In the genomic region with DNA sequence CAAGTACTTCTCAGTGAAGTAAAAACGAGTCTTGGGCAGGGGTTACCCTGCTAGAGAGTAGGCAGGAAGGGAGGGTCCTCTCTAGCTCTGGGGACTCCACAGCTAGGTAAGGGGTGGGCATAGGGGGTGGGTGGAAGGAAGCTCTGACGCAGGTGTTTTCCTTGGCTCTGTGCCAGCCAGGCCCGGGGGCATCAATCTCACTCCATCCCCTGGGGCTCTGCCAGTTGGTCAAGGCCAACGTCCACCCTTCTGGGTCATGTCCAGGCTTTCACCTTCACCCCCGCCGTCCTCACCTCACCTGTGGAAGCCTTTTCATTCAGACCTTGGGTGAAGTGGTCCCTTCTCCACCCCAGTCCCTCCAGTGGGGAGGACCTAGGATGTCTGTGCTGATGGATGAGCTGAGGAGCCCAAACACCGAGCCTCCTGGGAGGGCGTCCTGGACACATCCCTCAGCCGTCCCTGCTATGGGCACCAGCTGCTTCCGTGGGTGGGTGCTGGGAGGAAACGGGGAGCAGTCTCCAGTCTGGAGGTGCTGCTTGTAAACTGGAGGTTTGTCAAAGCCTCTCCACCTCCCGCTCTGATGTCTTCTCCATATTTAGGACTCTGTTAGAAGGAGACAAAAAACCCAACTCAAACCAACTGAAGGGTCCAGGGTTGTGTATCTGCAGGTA, we compare ENCODE assay signal across 30 cellular contexts.
"Had no signal": no experiment of that assay in that cellular context is flagged by ENCODE, and none has a peak within 500 bp of the region (broad histone marks: within the 10 kb centered on the region; RNA-seq: fewer than 3 reads in every experiment).

No MANE protein-coding gene starts in this region.

- H3K27ac Mint-ChIP-seq: activated CD4-positive, alpha-beta memory T cell treated with anti-CD3 and anti-CD28 coated beads for 36 hours; activated CD4-positive, alpha-beta T cell treated with anti-CD3 and anti-CD28 coated beads, Interleukin-2, amount 10 ng/mL, durations not matched to agents 24 days and 14 days; activated naive CD4-positive, alpha-beta T cell treated with anti-CD3 and anti-CD28 coated beads for 36 hours; activated naive CD8-positive, alpha-beta T cell treated with anti-CD3 and anti-CD28 coated beads, Interleukin-2, amount 10 ng/mL, durations not matched to agents 7 days and 5 days; activated T-helper 1 cell treated with anti-CD3 and anti-CD28 coated beads, Interleukin-12 subunit alpha, Interleukin-12 subunit beta, Interleukin-2, Interleukin-4 antibody, amounts not matched to agents 30 ng/mL and 10 ng/mL and 1 ng/mL, durations not matched to agents 14 hours and 24 hours and 36 hours; natural killer cell; stimulated activated effector memory CD8-positive, alpha-beta T cell treated with anti-CD3 and anti-CD28 coated beads, Interleukin-12 subunit alpha, Interleukin-12 subunit beta, amount 100 ng/mL, for 72 hours; stimulated activated naive CD8-positive, alpha-beta T cell treated with anti-CD3 and anti-CD28 coated beads, Interleukin-15, Interleukin-2, amounts not matched to agents 100 ng/mL and 50 ng/mL, for 24 hours; T-helper 17 cell had no signal

- H3K27me3 ChIP-seq: brain microvascular endothelial cell, foreskin keratinocyte, ovary, thyroid gland, upper lobe of left lung had no signal

- FAIRE-seq: astrocyte, small intestine had no signal

- H3K9me3 Mint-ChIP-seq: activated CD4-positive, alpha-beta memory T cell treated with anti-CD3 and anti-CD28 coated beads for 36 hours; activated CD4-positive, alpha-beta T cell treated with anti-CD3 and anti-CD28 coated beads, Interleukin-2, amount 10 ng/mL, durations not matched to agents 24 days and 14 days; activated naive CD4-positive, alpha-beta T cell treated with anti-CD3 and anti-CD28 coated beads for 36 hours; activated naive CD8-positive, alpha-beta T cell treated with anti-CD3 and anti-CD28 coated beads, Interleukin-2, amount 10 ng/mL, durations not matched to agents 7 days and 5 days; activated T-helper 1 cell treated with anti-CD3 and anti-CD28 coated beads, Interleukin-12 subunit alpha, Interleukin-12 subunit beta, Interleukin-2, Interleukin-4 antibody, amounts not matched to agents 30 ng/mL and 10 ng/mL and 1 ng/mL, durations not matched to agents 14 hours and 24 hours and 36 hours; stimulated activated effector memory CD8-positive, alpha-beta T cell treated with anti-CD3 and anti-CD28 coated beads, Interleukin-12 subunit alpha, Interleukin-12 subunit beta, amount 100 ng/mL, for 72 hours; stimulated activated naive CD8-positive, alpha-beta T cell treated with anti-CD3 and anti-CD28 coated beads, Interleukin-15, Interleukin-2, amounts not matched to agents 100 ng/mL and 50 ng/mL, for 24 hours had no signal

- H3K4me1 Mint-ChIP-seq: activated CD4-positive, alpha-beta T cell treated with anti-CD3 and anti-CD28 coated beads, Interleukin-2, amount 10 ng/mL, durations not matched to agents 24 days and 14 days; activated naive CD8-positive, alpha-beta T cell treated with anti-CD3 and anti-CD28 coated beads, Interleukin-2, amount 10 ng/mL, durations not matched to agents 7 days and 5 days; stimulated activated effector memory CD8-positive, alpha-beta T cell treated with anti-CD3 and anti-CD28 coated beads, Interleukin-12 subunit alpha, Interleukin-12 subunit beta, amount 100 ng/mL, for 72 hours had no signal

- H3K4me1 ChIP-seq: esophagus muscularis mucosa, foreskin keratinocyte, heart left ventricle, lower lobe of right lung, prostate gland, sigmoid colon, thyroid gland, upper lobe of left lung had no signal

- H3K4me3 ChIP-seq: esophagus muscularis mucosa, heart left ventricle, lower lobe of right lung, ovary, prostate gland, sigmoid colon, thyroid gland, upper lobe of left lung had no signal

- H3K27me3 Mint-ChIP-seq: activated naive CD8-positive, alpha-beta T cell treated with anti-CD3 and anti-CD28 coated beads, Interleukin-2, amount 10 ng/mL, durations not matched to agents 7 days and 5 days had no signal

- DNase-seq: activated CD4-positive, alpha-beta memory T cell treated with anti-CD3 and anti-CD28 coated beads for 36 hours; activated CD4-positive, alpha-beta T cell treated with anti-CD3 and anti-CD28 coated beads, Interleukin-2, amount 10 ng/mL, durations not matched to agents 24 days and 14 days; activated CD4-positive, CD25-positive, alpha-beta regulatory T cell treated with anti-CD3 and anti-CD28 coated beads, Interleukin-2, amount 50 U/mL, for 72 hours; activated CD8-positive, alpha-beta memory T cell treated with anti-CD3 and anti-CD28 coated beads, Interleukin-2, amount 50 U/mL, for 4 hours; activated effector memory CD4-positive, alpha-beta T cell treated with anti-CD3 and anti-CD28 coated beads, Interleukin-2, amount 50 U/mL, for 16 hours; activated naive CD4-positive, alpha-beta T cell treated with anti-CD3 and anti-CD28 coated beads for 36 hours; activated naive CD8-positive, alpha-beta T cell treated with anti-CD3 and anti-CD28 coated beads, Interleukin-2, amount 10 ng/mL, durations not matched to agents 7 days and 5 days; activated T-cell treated with anti-CD3 and anti-CD28 coated beads, Interleukin-2, amount 50 U/mL, for 1 hour; amniotic stem cell; brain microvascular endothelial cell; foreskin keratinocyte; lower lobe of right lung; mesenchymal stem cell; natural killer cell; ovary; retina; small intestine; stimulated activated CD4-positive, alpha-beta T cell treated with anti-CD3 and anti-CD28 coated beads, Interleukin-4, amount 100 ng/mL, for 24 hours; T-helper 17 cell; thyroid gland; upper lobe of left lung had no signal

- H3K36me3 ChIP-seq: brain microvascular endothelial cell, esophagus muscularis mucosa, heart left ventricle, lower lobe of right lung, ovary, prostate gland, sigmoid colon, thyroid gland, upper lobe of left lung had no signal

- ATAC-seq: foreskin keratinocyte; heart left ventricle; left lobe of liver; lower lobe of right lung; natural killer cell; stimulated activated effector memory CD8-positive, alpha-beta T cell treated with anti-CD3 and anti-CD28 coated beads, Interleukin-12 subunit alpha, Interleukin-12 subunit beta, amount 100 ng/mL, for 72 hours; T-helper 17 cell had no signal

- H3K9me3 ChIP-seq: esophagus muscularis mucosa, heart left ventricle, lower lobe of right lung, ovary, prostate gland, sigmoid colon, thyroid gland, upper lobe of left lung had no signal

- H3K36me3 Mint-ChIP-seq: activated CD4-positive, alpha-beta memory T cell treated with anti-CD3 and anti-CD28 coated beads for 36 hours; activated naive CD8-positive, alpha-beta T cell treated with anti-CD3 and anti-CD28 coated beads, Interleukin-2, amount 10 ng/mL, durations not matched to agents 7 days and 5 days; natural killer cell; stimulated activated effector memory CD8-positive, alpha-beta T cell treated with anti-CD3 and anti-CD28 coated beads, Interleukin-12 subunit alpha, Interleukin-12 subunit beta, amount 100 ng/mL, for 72 hours had no signal

- H3K4me3 Mint-ChIP-seq: activated CD4-positive, alpha-beta memory T cell treated with anti-CD3 and anti-CD28 coated beads for 36 hours; activated CD4-positive, alpha-beta T cell treated with anti-CD3 and anti-CD28 coated beads, Interleukin-2, amount 10 ng/mL, durations not matched to agents 24 days and 14 days; activated naive CD4-positive, alpha-beta T cell treated with anti-CD3 and anti-CD28 coated beads for 36 hours; activated naive CD8-positive, alpha-beta T cell treated with anti-CD3 and anti-CD28 coated beads, Interleukin-2, amount 10 ng/mL, durations not matched to agents 7 days and 5 days; activated T-helper 1 cell treated with anti-CD3 and anti-CD28 coated beads, Interleukin-12 subunit alpha, Interleukin-12 subunit beta, Interleukin-2, Interleukin-4 antibody, amounts not matched to agents 30 ng/mL and 10 ng/mL and 1 ng/mL, durations not matched to agents 14 hours and 24 hours and 36 hours; natural killer cell; stimulated activated effector memory CD8-positive, alpha-beta T cell treated with anti-CD3 and anti-CD28 coated beads, Interleukin-12 subunit alpha, Interleukin-12 subunit beta, amount 100 ng/mL, for 72 hours; stimulated activated naive CD8-positive, alpha-beta T cell treated with anti-CD3 and anti-CD28 coated beads, Interleukin-15, Interleukin-2, amounts not matched to agents 100 ng/mL and 50 ng/mL, for 24 hours; T-helper 17 cell had no signal

- H3K27ac ChIP-seq: brain microvascular endothelial cell, esophagus muscularis mucosa, foreskin keratinocyte, heart left ventricle, lower lobe of right lung, ovary, prostate gland, sigmoid colon, thyroid gland, upper lobe of left lung had no signal
